In the genomic region with DNA sequence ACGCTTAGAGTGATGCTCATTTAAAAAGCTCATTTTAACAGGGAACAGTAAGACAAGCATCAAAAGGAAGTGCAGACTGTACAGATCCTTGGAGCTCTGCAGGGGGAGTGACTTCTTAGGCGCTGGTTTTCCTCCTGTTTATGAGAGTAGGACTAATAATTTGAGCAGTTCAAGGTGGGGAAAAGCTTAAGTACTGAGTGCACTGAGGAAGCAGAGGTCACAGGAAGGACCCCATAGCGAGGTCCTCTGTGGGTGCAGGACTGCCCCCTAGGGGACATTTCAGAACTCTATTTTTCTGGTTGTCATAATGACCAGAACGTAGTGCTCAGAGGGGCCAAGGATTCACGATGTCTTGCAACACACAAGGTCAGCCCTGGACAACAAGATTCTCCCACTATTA, we compare ENCODE assay signal across 8 cellular contexts.
DNase-seq lines count a peak whose midpoint lies in the region; ATAC-seq, FAIRE-seq and TF ChIP-seq lines count a peak whose summit lies in the region.

No MANE protein-coding gene starts in this region.

- H3K4me1 Mint-ChIP-seq in activated CD8-positive, alpha-beta T cell treated with anti-CD3 and anti-CD28 coated beads for 36 hours (ENCODE audit: low read depth): peaks cover 11% of the 10 kb centered on the region

- no peaks in the 10 kb centered on the region for H3K9me3 Mint-ChIP-seq in activated CD8-positive, alpha-beta T cell treated with anti-CD3 and anti-CD28 coated beads for 36 hours

- peak; percentile 70 for ATAC-seq in activated CD8-positive, alpha-beta T cell treated with anti-CD3 and anti-CD28 coated beads for 36 hours

- CTCF ChIA-PET in activated CD8-positive, alpha-beta T cell treated with anti-CD3 and anti-CD28 coated beads for 36 hours (lab: Charles Lee): interaction anchor here (0.6 to 2.8 kb wide), 24 partner anchors 9 to 230 kb away, joined by 3 to 20 read pairs (median 3); no protein-coding TSS in a partner anchor

- POLR2A ChIA-PET in activated CD8-positive, alpha-beta T cell treated with anti-CD3 and anti-CD28 coated beads for 36 hours (lab: Charles Lee): no interaction called here

- DNase-seq in activated T-cell treated with anti-CD3 and anti-CD28 coated beads, Interleukin-2, amount 50 U/mL, for 48 hours: peak; percentile 36 to 38
- DNase-seq in activated T-cell treated with anti-CD3 and anti-CD28 coated beads for 4 hours (no peak), LNCaP clone FGC (ENCODE audit: low read depth) (no peak), iPS DF 19.7 (ENCODE audit: low read depth, low spot score) (peak; percentile 28), superior temporal gyrus (ENCODE audit: extremely low spot score) (peak; percentile 90), H54 (ENCODE audit: insufficient read length, low spot score) (no peak)
- DNase-seq in activated CD8-positive, alpha-beta T cell treated with anti-CD3 and anti-CD28 coated beads for 36 hours: peak; percentile 57
- DNase-seq in activated CD8-positive, alpha-beta memory T cell treated with anti-CD3 and anti-CD28 coated beads for 24 hours: no peak

- H3K4me3 Mint-ChIP-seq in activated CD8-positive, alpha-beta T cell treated with anti-CD3 and anti-CD28 coated beads for 36 hours: no peak overlapping the region

- no peak overlapping the region for H3K4me3 ChIP-seq in LNCaP clone FGC (ENCODE audit: low read depth, low read length)

- intact Hi-C loops in activated CD8-positive, alpha-beta T cell treated with anti-CD3 and anti-CD28 coated beads for 36 hours (cut with micrococcal nuclease): no loop called here

- no peak for TF ChIP-seq POLR2A in H54 (IDR thresholded peaks at IDR 0.05; ENCODE audit: low read depth, low read length)

- no peaks in the 10 kb centered on the region for H3K36me3 Mint-ChIP-seq in activated CD8-positive, alpha-beta T cell treated with anti-CD3 and anti-CD28 coated beads for 36 hours (ENCODE audit: low read depth)

- no peak overlapping the region for H3K27ac Mint-ChIP-seq in activated CD8-positive, alpha-beta T cell treated with anti-CD3 and anti-CD28 coated beads for 36 hours

- H3K27me3 Mint-ChIP-seq in activated CD8-positive, alpha-beta T cell treated with anti-CD3 and anti-CD28 coated beads for 36 hours: no peaks in the 10 kb centered on the region

- FAIRE-seq in H54 (lab: Jason Lieb, UNC): no peak

- TF ChIP-seq CTCF in LNCaP clone FGC (IDR thresholded peaks at IDR 0.05; ENCODE audit: control insufficient read depth, extremely low read depth, insufficient read depth): peak; percentile 57
- peak; percentile 62 for TF ChIP-seq CTCF in activated CD8-positive, alpha-beta T cell treated with anti-CD3 and anti-CD28 coated beads for 36 hours (IDR thresholded peaks at IDR 0.05)

Comparison
In these comparisons a context has a peak if more than half of its experiments do, and no peak if none do; other contexts are left out.
1. DNase-seq: peak in activated T-cell treated with anti-CD3 and anti-CD28 coated beads, Interleukin-2, amount 50 U/mL, for 48 hours (2 of 2), activated CD8-positive, alpha-beta T cell treated with anti-CD3 and anti-CD28 coated beads for 36 hours (single experiment), iPS DF 19.7 (single experiment) and superior temporal gyrus (single experiment); none in activated T-cell treated with anti-CD3 and anti-CD28 coated beads for 4 hours (single experiment), LNCaP clone FGC (single experiment), H54 (single experiment) and activated CD8-positive, alpha-beta memory T cell treated with anti-CD3 and anti-CD28 coated beads for 24 hours (single experiment).